Comparison of ENCODE assay signal across 2 cellular contexts in genomic region chr1:218499911-218500310, GRCh38.
TF ChIP-seq lines count a peak whose summit lies in the region.

No MANE protein-coding gene starts in this region.

TF ChIP-seq in HCT116, 20 proteins besides CTCF, POLR2A, EP300 and RAD21 (continued from another document):
- no peak for TF ChIP-seq ELF1 (IDR thresholded peaks at IDR 0.05; ENCODE audit: borderline replicate concordance, low read depth)
- no peak for TF ChIP-seq ZNF274 (IDR thresholded peaks at IDR 0.05; ENCODE audit: low read depth, low read length)
- TF ChIP-seq SRF (IDR thresholded peaks at IDR 0.05; ENCODE audit: low read depth), result no peak
- TF ChIP-seq, protein P1, sequence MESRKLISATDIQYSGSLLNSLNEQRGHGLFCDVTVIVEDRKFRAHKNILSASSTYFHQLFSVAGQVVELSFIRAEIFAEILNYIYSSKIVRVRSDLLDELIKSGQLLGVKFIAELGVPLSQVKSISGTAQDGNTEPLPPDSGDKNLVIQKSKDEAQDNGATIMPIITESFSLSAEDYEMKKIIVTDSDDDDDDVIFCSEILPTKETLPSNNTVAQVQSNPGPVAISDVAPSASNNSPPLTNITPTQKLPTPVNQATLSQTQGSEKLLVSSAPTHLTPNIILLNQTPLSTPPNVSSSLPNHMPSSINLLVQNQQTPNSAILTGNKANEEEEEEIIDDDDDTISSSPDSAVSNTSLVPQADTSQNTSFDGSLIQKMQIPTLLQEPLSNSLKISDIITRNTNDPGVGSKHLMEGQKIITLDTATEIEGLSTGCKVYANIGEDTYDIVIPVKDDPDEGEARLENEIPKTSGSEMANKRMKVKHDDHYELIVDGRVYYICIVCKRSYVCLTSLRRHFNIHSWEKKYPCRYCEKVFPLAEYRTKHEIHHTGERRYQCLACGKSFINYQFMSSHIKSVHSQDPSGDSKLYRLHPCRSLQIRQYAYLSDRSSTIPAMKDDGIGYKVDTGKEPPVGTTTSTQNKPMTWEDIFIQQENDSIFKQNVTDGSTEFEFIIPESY (IDR thresholded peaks at IDR 0.05; ENCODE audit: extremely low read depth, insufficient replicate concordance, low read length), result no peak
- TF ChIP-seq, protein P2, sequence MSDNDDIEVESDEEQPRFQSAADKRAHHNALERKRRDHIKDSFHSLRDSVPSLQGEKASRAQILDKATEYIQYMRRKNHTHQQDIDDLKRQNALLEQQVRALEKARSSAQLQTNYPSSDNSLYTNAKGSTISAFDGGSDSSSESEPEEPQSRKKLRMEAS (IDR thresholded peaks at IDR 0.05), result no peak
- no peak for TF ChIP-seq TCF7L2 (IDR thresholded peaks at IDR 0.05; ENCODE audit: borderline replicate concordance, extremely low read depth, insufficient read depth, insufficient read length)
- TF ChIP-seq EGR1 (IDR thresholded peaks at IDR 0.05; ENCODE audit: low read depth), result no peak
- TF ChIP-seq FOSL1 (IDR thresholded peaks at IDR 0.05; ENCODE audit: low read depth), result no peak
- no peak for TF ChIP-seq EZH2phosphoT487 (IDR thresholded peaks at IDR 0.05; ENCODE audit: borderline replicate concordance)
- no peak for TF ChIP-seq SP1 (IDR thresholded peaks at IDR 0.05; ENCODE audit: low read depth)
- TF ChIP-seq EZH2 (IDR thresholded peaks at IDR 0.05), result no peak
- TF ChIP-seq JUND (IDR thresholded peaks at IDR 0.05), result no peak
- TF ChIP-seq REST (IDR thresholded peaks at IDR 0.05; ENCODE audit: low read depth), result no peak
- TF ChIP-seq POLR2AphosphoS5 (IDR thresholded peaks at IDR 0.05; ENCODE audit: low read depth, low read length), result no peak
- TF ChIP-seq ZFX (IDR thresholded peaks at IDR 0.05), result no peak

TF ChIP-seq in WTC11, 78 proteins besides CTCF, POLR2A, EP300 and RAD21 (continued from another document):
- TF ChIP-seq, protein P3, sequence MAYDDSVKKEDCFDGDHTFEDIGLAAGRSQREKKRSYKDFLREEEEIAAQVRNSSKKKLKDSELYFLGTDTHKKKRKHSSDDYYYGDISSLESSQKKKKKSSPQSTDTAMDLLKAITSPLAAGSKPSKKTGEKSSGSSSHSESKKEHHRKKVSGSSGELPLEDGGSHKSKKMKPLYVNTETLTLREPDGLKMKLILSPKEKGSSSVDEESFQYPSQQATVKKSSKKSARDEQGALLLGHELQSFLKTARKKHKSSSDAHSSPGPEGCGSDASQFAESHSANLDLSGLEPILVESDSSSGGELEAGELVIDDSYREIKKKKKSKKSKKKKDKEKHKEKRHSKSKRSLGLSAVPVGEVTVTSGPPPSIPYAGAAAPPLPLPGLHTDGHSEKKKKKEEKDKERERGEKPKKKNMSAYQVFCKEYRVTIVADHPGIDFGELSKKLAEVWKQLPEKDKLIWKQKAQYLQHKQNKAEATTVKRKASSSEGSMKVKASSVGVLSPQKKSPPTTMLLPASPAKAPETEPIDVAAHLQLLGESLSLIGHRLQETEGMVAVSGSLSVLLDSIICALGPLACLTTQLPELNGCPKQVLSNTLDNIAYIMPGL (CRISPR knock-in tag; IDR thresholded peaks at IDR 0.05), result no peak
- TF ChIP-seq ZNF423 (CRISPR knock-in tag; IDR thresholded peaks at IDR 0.05) (no peak), NR1H2 (CRISPR knock-in tag; IDR thresholded peaks at IDR 0.05) (no peak), TCF7 (CRISPR knock-in tag; IDR thresholded peaks at IDR 0.05; ENCODE audit: low read depth) (no peak), RORB (CRISPR knock-in tag; IDR thresholded peaks at IDR 0.05) (no peak), ZNF281 (CRISPR knock-in tag; IDR thresholded peaks at IDR 0.05) (no peak), ELF4 (CRISPR knock-in tag; IDR thresholded peaks at IDR 0.05; ENCODE audit: low read depth) (no peak), ETV6 (CRISPR knock-in tag; IDR thresholded peaks at IDR 0.05) (no peak), STAT6 (CRISPR knock-in tag; conservative IDR thresholded peaks at IDR 0.05; ENCODE audit: low read depth) (no peak), SP1 (CRISPR knock-in tag; conservative IDR thresholded peaks at IDR 0.05) (no peak)
- TF ChIP-seq, protein P4, sequence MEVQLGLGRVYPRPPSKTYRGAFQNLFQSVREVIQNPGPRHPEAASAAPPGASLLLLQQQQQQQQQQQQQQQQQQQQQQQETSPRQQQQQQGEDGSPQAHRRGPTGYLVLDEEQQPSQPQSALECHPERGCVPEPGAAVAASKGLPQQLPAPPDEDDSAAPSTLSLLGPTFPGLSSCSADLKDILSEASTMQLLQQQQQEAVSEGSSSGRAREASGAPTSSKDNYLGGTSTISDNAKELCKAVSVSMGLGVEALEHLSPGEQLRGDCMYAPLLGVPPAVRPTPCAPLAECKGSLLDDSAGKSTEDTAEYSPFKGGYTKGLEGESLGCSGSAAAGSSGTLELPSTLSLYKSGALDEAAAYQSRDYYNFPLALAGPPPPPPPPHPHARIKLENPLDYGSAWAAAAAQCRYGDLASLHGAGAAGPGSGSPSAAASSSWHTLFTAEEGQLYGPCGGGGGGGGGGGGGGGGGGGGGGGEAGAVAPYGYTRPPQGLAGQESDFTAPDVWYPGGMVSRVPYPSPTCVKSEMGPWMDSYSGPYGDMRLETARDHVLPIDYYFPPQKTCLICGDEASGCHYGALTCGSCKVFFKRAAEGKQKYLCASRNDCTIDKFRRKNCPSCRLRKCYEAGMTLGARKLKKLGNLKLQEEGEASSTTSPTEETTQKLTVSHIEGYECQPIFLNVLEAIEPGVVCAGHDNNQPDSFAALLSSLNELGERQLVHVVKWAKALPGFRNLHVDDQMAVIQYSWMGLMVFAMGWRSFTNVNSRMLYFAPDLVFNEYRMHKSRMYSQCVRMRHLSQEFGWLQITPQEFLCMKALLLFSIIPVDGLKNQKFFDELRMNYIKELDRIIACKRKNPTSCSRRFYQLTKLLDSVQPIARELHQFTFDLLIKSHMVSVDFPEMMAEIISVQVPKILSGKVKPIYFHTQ (CRISPR knock-in tag; IDR thresholded peaks at IDR 0.05), result no peak
- TF ChIP-seq, protein P5, sequence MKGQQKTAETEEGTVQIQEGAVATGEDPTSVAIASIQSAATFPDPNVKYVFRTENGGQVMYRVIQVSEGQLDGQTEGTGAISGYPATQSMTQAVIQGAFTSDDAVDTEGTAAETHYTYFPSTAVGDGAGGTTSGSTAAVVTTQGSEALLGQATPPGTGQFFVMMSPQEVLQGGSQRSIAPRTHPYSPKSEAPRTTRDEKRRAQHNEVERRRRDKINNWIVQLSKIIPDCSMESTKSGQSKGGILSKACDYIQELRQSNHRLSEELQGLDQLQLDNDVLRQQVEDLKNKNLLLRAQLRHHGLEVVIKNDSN (CRISPR knock-in tag; IDR thresholded peaks at IDR 0.05), result no peak
